2 cellular contexts compared by ENCODE assay signal in genomic region chr3:126851382-126851781, GRCh38.
TF ChIP-seq lines count a peak whose summit lies in the region.

No MANE protein-coding gene starts in this region.

TF ChIP-seq in A549, 52 proteins besides CTCF, POLR2A, EP300 and RAD21:
- TF ChIP-seq RNF2 (IDR thresholded peaks at IDR 0.05; ENCODE audit: borderline replicate concordance, low read depth) (no peak), ZNF302 (CRISPR knock-in tag; IDR thresholded peaks at IDR 0.05) (no peak), MYC (IDR thresholded peaks at IDR 0.05; ENCODE audit: borderline replicate concordance, low read length) (no peak)

TF ChIP-seq in IMR-90, 13 proteins besides CTCF, POLR2A, EP300 and RAD21:
- TF ChIP-seq SMC3 (IDR thresholded peaks at IDR 0.05; ENCODE audit: low read depth, low read length) (no peak), RFX5 (IDR thresholded peaks at IDR 0.05; ENCODE audit: low read depth, low read length) (no peak), RCOR1 (IDR thresholded peaks at IDR 0.05; ENCODE audit: insufficient replicate concordance, low read length) (no peak), BHLHE40 (IDR thresholded peaks at IDR 0.05; ENCODE audit: low read depth, low read length) (no peak), MAFK (IDR thresholded peaks at IDR 0.05; ENCODE audit: low read depth, low read length) (no peak), USF2 (IDR thresholded peaks at IDR 0.05; ENCODE audit: low read depth, low read length) (no peak), FOS (IDR thresholded peaks at IDR 0.05; ENCODE audit: low read depth, low read length) (no peak), CEBPB (IDR thresholded peaks at IDR 0.05; ENCODE audit: low read depth, low read length) (no peak), MAZ (IDR thresholded peaks at IDR 0.05; ENCODE audit: borderline replicate concordance, low read depth, low read length) (no peak)
